8 cellular contexts compared by ENCODE assay signal in the genomic region with DNA sequence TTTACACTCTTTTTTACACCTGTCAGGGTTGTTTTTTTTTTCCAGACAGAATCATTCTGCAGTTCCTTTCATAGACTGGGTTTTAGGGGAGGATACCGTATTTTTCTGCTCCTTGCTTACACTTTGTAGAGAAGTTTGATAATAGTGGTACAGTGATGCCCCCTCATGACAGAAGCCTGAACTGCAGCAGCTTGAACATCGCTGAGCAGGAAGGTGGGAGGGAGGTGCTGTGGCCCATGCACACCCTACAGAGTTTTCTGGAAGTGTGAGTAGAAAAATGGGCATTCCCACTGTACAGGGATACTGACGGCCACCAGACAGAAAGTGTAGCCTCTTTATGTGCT. TPM values are rescaled to one million over a fixed set of nuclear protein-coding genes. Genes with fewer than 3 reads are reported as not detected.
A peak's percentile ranks its signal among the peaks of the same experiment; 100 is the strongest.
DNase-seq lines count a peak whose midpoint lies in the region; ATAC-seq lines count a peak whose summit lies in the region.

No MANE protein-coding gene starts in this region.

- peak overlapping the region; percentile 92 for H3K4me3 Mint-ChIP-seq in activated CD4-positive, alpha-beta T cell treated with anti-CD3 and anti-CD28 coated beads, Interleukin-2, amount 10 ng/mL, durations not matched to agents 24 days and 14 days

- peaks cover 8% of the 10 kb centered on the region for H3K4me1 Mint-ChIP-seq in activated CD4-positive, alpha-beta T cell treated with anti-CD3 and anti-CD28 coated beads, Interleukin-2, amount 10 ng/mL, durations not matched to agents 24 days and 14 days

- H3K27me3 Mint-ChIP-seq in activated CD4-positive, alpha-beta T cell treated with anti-CD3 and anti-CD28 coated beads, Interleukin-2, amount 10 ng/mL, durations not matched to agents 24 days and 14 days: no peaks in the 10 kb centered on the region

- H3K9me3 Mint-ChIP-seq in activated CD4-positive, alpha-beta T cell treated with anti-CD3 and anti-CD28 coated beads, Interleukin-2, amount 10 ng/mL, durations not matched to agents 24 days and 14 days: no peaks in the 10 kb centered on the region

- H3K36me3 Mint-ChIP-seq in activated CD4-positive, alpha-beta T cell treated with anti-CD3 and anti-CD28 coated beads, Interleukin-2, amount 10 ng/mL, durations not matched to agents 24 days and 14 days (ENCODE audit: low read depth): no peaks in the 10 kb centered on the region

- H3K27ac Mint-ChIP-seq in activated CD4-positive, alpha-beta T cell treated with anti-CD3 and anti-CD28 coated beads, Interleukin-2, amount 10 ng/mL, durations not matched to agents 24 days and 14 days: no peak overlapping the region

- DNase-seq in AG08396 (ENCODE audit: low spot score): peak; percentile 40
- peak; percentile 43 for DNase-seq in NCI-H345 treated with DMSO at 0.1 percent for 48 hours (lab: John Stamatoyannopoulos, UW; ENCODE audit: unreplicated experiment)
- DNase-seq in activated CD4-positive, alpha-beta T cell treated with anti-CD3 and anti-CD28 coated beads, Interleukin-2, amount 10 ng/mL, durations not matched to agents 24 days and 14 days: peak; percentile 92
- DNase-seq in dermis blood vessel endothelial cell: peak; percentile 84
- DNase-seq in medulla oblongata (ENCODE audit: extremely low spot score): peak; percentile 86
- DNase-seq in stimulated activated CD8-positive, alpha-beta memory T cell treated with anti-CD3 and anti-CD28 coated beads, Interleukin-15, amount 100 ng/mL, for 1 hour (ENCODE audit: low read depth): peak; percentile 53

- intact Hi-C loops in activated CD4-positive, alpha-beta T cell treated with anti-CD3 and anti-CD28 coated beads, Interleukin-2, amount 10 ng/mL, durations not matched to agents 24 days and 14 days (cut with micrococcal nuclease): loop anchor here (1.0 to 2.0 kb wide), 3 partner anchors 121 to 514 kb away; no protein-coding TSS in a partner anchor

- ATAC-seq in GM18519 (IDR thresholded peaks at IDR 0.05; ENCODE audit: low FRiP score, unreplicated experiment) (peak; percentile 89), HG03103 (IDR thresholded peaks at IDR 0.05; ENCODE audit: low read depth, unreplicated experiment) (peak; percentile 90)

RNA-seq across cellular contexts. Expression of a gene that starts 54.5 kb away (rescaled TPM):
- total RNA-seq in activated CD4-positive, alpha-beta T cell treated with anti-CD3 and anti-CD28 coated beads, Interleukin-2, amount 10 ng/mL, durations not matched to agents 24 days and 14 days: 0.16 and 0.21 TPM in 2 replicates
- 0.05 TPM in 1 of 2 replicates, not detected in the other for total RNA-seq in dermis blood vessel endothelial cell

Comparison
In these comparisons a context has a peak if more than half of its experiments do, and no peak if none do; other contexts are left out.
1. Peak in every context shown above with its lines: DNase-seq and ATAC-seq.
2. DNase-seq: peak in every context shown above with its lines; median percentile 92 in activated CD4-positive, alpha-beta T cell treated with anti-CD3 and anti-CD28 coated beads, Interleukin-2, amount 10 ng/mL, durations not matched to agents 24 days and 14 days; 86 in medulla oblongata; 84 in dermis blood vessel endothelial cell; 53 in stimulated activated CD8-positive, alpha-beta memory T cell treated with anti-CD3 and anti-CD28 coated beads, Interleukin-15, amount 100 ng/mL, for 1 hour; 43 in NCI-H345 treated with DMSO at 0.1 percent for 48 hours; 40 in AG08396.